In the genomic region with DNA sequence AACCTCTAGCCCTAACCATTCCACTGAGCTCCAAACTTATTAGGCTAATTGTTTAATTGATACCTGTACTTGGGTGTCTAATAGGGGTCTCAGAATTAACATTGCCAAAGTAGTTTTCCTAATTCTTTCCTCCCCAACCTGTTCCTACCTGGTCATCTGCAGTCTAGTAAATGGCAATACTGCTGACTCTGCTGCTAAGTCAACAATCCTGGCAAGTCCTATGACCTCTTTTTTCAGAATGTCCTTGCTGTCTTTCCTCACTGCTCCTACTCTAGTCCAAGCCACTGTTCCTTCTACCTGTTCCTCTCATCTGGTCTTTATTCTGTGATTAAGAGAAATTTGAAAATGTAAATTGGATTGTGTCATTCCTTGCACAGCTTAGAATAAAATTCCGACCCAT, we compare ENCODE assay signal across 28 cellular contexts.
"Had no signal": no experiment of that assay in that cellular context is flagged by ENCODE, and none has a peak within 500 bp of the region (broad histone marks: within the 10 kb centered on the region; RNA-seq: fewer than 3 reads in every experiment).

No MANE protein-coding gene starts in this region.

- H3K36me3 ChIP-seq: neural progenitor cell, ovary, spleen, suprapubic skin, tibial artery, transverse colon, upper lobe of right lung, uterus had no signal

- H3K4me1 ChIP-seq: neural progenitor cell, parathyroid adenoma, psoas muscle, spleen, suprapubic skin, testis, tibial artery, transverse colon, upper lobe of right lung, uterus had no signal

- DNase-seq: natural killer cell; occipital lobe; ovary; posterior cingulate gyrus; psoas muscle; right cardiac atrium; spleen; stimulated activated CD4-positive, alpha-beta T cell treated with anti-CD3 and anti-CD28 coated beads, Interleukin-12 subunit alpha, Interleukin-12 subunit beta, amount 100 ng/mL, for 4 hours; stimulated activated CD4-positive, alpha-beta T cell treated with anti-CD3 and anti-CD28 coated beads, Interleukin-1b, Interleukin-23, amount 100 ng/mL, for 48 hours; stimulated activated CD4-positive, alpha-beta T cell treated with anti-CD3 and anti-CD28 coated beads, Interleukin-4, amount 100 ng/mL, for 1 hour; stimulated activated CD4-positive, alpha-beta T cell treated with anti-CD3 and anti-CD28 coated beads, Interleukin-4, amount 100 ng/mL, for 4 hours; stimulated activated CD8-positive, alpha-beta memory T cell treated with anti-CD3 and anti-CD28 coated beads, Interleukin-4, amount 100 ng/mL, for 48 hours; stimulated activated naive CD4-positive, alpha-beta T cell; stimulated activated naive CD8-positive, alpha-beta T cell treated with anti-CD3 and anti-CD28 coated beads, Interleukin-15, amount 100 ng/mL, for 72 hours; stimulated activated naive CD8-positive, alpha-beta T cell treated with anti-CD3 and anti-CD28 coated beads, Interleukin-15, Interleukin-2, amounts not matched to agents 100 U/mL and 50 U/mL, for 24 hours; substantia nigra; testis; tibial artery; transverse colon; upper lobe of right lung; uterus had no signal

- H2AFZ ChIP-seq: neural progenitor cell, parathyroid adenoma had no signal

- H3K4me2 ChIP-seq: neural progenitor cell, smooth muscle cell had no signal

- H3K79me2 ChIP-seq: parathyroid adenoma had no signal

- ATAC-seq: natural killer cell; psoas muscle; right cardiac atrium; sciatic nerve; stimulated activated memory B cell treated with anti-CD40 and anti-IgM and Interleukin-4, amounts not matched to agents 10 μg/mL and 1 μg/mL and 100 μg/mL, for 72 hours; stimulated activated naive CD8-positive, alpha-beta T cell treated with anti-CD3 and anti-CD28 coated beads, Interleukin-15, amount 100 ng/mL, for 72 hours; stimulated activated naive CD8-positive, alpha-beta T cell treated with anti-CD3 and anti-CD28 coated beads, Interleukin-15, Interleukin-2, amounts not matched to agents 100 U/mL and 50 U/mL, for 24 hours; upper lobe of right lung had no signal

- H3K9me3 ChIP-seq: ovary, psoas muscle, spleen, suprapubic skin, testis, tibial artery, transverse colon, upper lobe of right lung, uterus had no signal

- H3K27ac ChIP-seq: neural progenitor cell, ovary, parathyroid adenoma, psoas muscle, skin epidermis, spleen, suprapubic skin, testis, tibial artery, transverse colon, upper lobe of right lung, uterus had no signal

- H3K9ac ChIP-seq: neural progenitor cell, parathyroid adenoma had no signal

- H3K27me3 ChIP-seq: neural progenitor cell, ovary, spleen, suprapubic skin, testis, tibial artery, transverse colon, upper lobe of right lung, uterus had no signal

- H3K4me3 ChIP-seq: neural progenitor cell, ovary, psoas muscle, skin epidermis, smooth muscle cell, spleen, suprapubic skin, testis, tibial artery, transverse colon, upper lobe of right lung, uterus had no signal
